6 cellular contexts compared by ENCODE assay signal in genomic region chr4:683982-684571, GRCh38.
DNase-seq lines count a peak whose midpoint lies in the region; ATAC-seq and TF ChIP-seq lines count a peak whose summit lies in the region.

No MANE protein-coding gene starts in this region.

- peak; percentile 63 for DNase-seq in DND-41
- peak; percentile 60 for DNase-seq in NCI-H1694 (lab: John Stamatoyannopoulos, UW)
- DNase-seq in brain microvascular endothelial cell, result peak; percentile 47
- DNase-seq in middle frontal gyrus (ENCODE audit: extremely low spot score, low spot score), result peak; percentile 56
- DNase-seq in NCI-H446 treated with DMSO at 0.1 percent for 48 hours (lab: John Stamatoyannopoulos, UW), result no peak

- TF ChIP-seq CTCF in DND-41 (IDR thresholded peaks at IDR 0.05; ENCODE audit: borderline replicate concordance, extremely low read depth, low read length, poor library complexity, severe bottlenecking), result peak; percentile 81
- peak; percentile 91 for TF ChIP-seq CTCF in brain microvascular endothelial cell (IDR thresholded peaks at IDR 0.05; ENCODE audit: low read depth, low read length, missing control alignments)

- peak; percentile 58 for ATAC-seq in DND-41 (ENCODE audit: insufficient read depth, low read depth)
- ATAC-seq in GM21515 (IDR thresholded peaks at IDR 0.05; ENCODE audit: unreplicated experiment), result no peak

- H3K4me3 ChIP-seq in DND-41 (ENCODE audit: low read depth in 1 of 2, low read length in 2 of 2) (no peak overlapping the region), brain microvascular endothelial cell (ENCODE audit: low read depth, low read length) (no peak overlapping the region)

- H2AFZ ChIP-seq in DND-41 (ENCODE audit: low read depth, low read length), result no peak overlapping the region

- no peaks in the 10 kb centered on the region for H3K27me3 ChIP-seq in DND-41 (ENCODE audit: insufficient read depth, low read length, poor library complexity)
- H3K27me3 ChIP-seq in brain microvascular endothelial cell (replicated peaks), result no peaks in the 10 kb centered on the region

- peaks cover 24% of the 10 kb centered on the region for H3K4me1 ChIP-seq in DND-41 (ENCODE audit: insufficient read depth, low read length)

- H3K9ac ChIP-seq in DND-41 (ENCODE audit: low read depth, low read length), result no peak overlapping the region

- no peak overlapping the region for H3K4me2 ChIP-seq in DND-41 (ENCODE audit: insufficient read depth, low read length)

- no peaks in the 10 kb centered on the region for H3K36me3 ChIP-seq in DND-41 (ENCODE audit: insufficient read depth, low read length)
- no peaks in the 10 kb centered on the region for H3K36me3 ChIP-seq in brain microvascular endothelial cell (replicated peaks)

- H3K27ac ChIP-seq in DND-41 (ENCODE audit: low read length) (no peak overlapping the region), brain microvascular endothelial cell (no peak overlapping the region)

- in situ Hi-C loops in brain microvascular endothelial cell (cut with HindIII; ENCODE audit: low pct_ligation_motif_present, low sequenced_read_pairs), result no loop called here

- peaks cover 21% of the 10 kb centered on the region for H4K20me1 ChIP-seq in DND-41 (ENCODE audit: insufficient read depth, low read length)

- no peaks in the 10 kb centered on the region for H3K79me2 ChIP-seq in DND-41 (ENCODE audit: insufficient read depth, low read length)

- no peaks in the 10 kb centered on the region for H3K9me3 ChIP-seq in DND-41 (ENCODE audit: insufficient read depth, low read length, severe bottlenecking)
